8 cellular contexts compared by ENCODE assay signal in genomic region chr1:42924249-42925131, GRCh38. TPM values are rescaled to one million over a fixed set of nuclear protein-coding genes. Genes with fewer than 3 reads are reported as not detected.
DNase-seq lines count a peak whose midpoint lies in the region; ATAC-seq and TF ChIP-seq lines count a peak whose summit lies in the region.

No MANE protein-coding gene starts in this region.

- no peaks in the 10 kb centered on the region for H3K27me3 ChIP-seq in dorsolateral prefrontal cortex

- H3K4me3 ChIP-seq in dorsolateral prefrontal cortex (peak overlapping the region; percentile 59 to 95 (median 81)), lower leg skin (ENCODE audit: low read depth, poor library complexity, severe bottlenecking) (peak overlapping the region; percentile 20)

- ATAC-seq in GM19324 (IDR thresholded peaks at IDR 0.05; ENCODE audit: low FRiP score, unreplicated experiment) (peak; percentile 93), HG03469 (IDR thresholded peaks at IDR 0.05; ENCODE audit: unreplicated experiment) (peak; percentile 80)

- H3K27ac ChIP-seq in C4-2B, result peak overlapping the region; percentile 83
- H3K27ac ChIP-seq in dorsolateral prefrontal cortex, result peak overlapping the region; percentile 72 to 99 (median 97)

- WGBS in lower leg skin, 2 donors, result 1 to 2% methylated on average over 26 to 31 of the region's 69 CpGs

- peak; percentile 4; the same call in 1 of the 2 replicates for TF ChIP-seq CTCF in C4-2B (conservative IDR thresholded peaks at IDR 0.05)
- TF ChIP-seq CTCF in dorsolateral prefrontal cortex (IDR thresholded peaks at IDR 0.05 in 54 of 56, conservative IDR thresholded peaks at IDR 0.05 in 2 of 56; ENCODE audit: low read depth in 1 of 56, partially characterized antibody in 56 of 56), result peak in 44 of 56 donors; percentile 6 to 63 (median 38)
- no peak for TF ChIP-seq CTCF in lower leg skin (IDR thresholded peaks at IDR 0.05)

- peak; percentile 92 for DNase-seq in NCI-H69 (lab: John Stamatoyannopoulos, UW)
- peak; percentile 95 to 96 for DNase-seq in activated CD4-positive, alpha-beta T cell treated with anti-CD3 and anti-CD28 coated beads, Interleukin-2, amount 50 U/mL, for 48 hours
- DNase-seq in dorsolateral prefrontal cortex, result peak; percentile 94 to 99 (median 97)
- peak; percentile 91 to 99 for DNase-seq in lower leg skin (ENCODE audit: low spot score in 2 of 2)
- DNase-seq in stimulated activated CD4-positive, alpha-beta T cell treated with anti-CD3 and anti-CD28 coated beads, TNF-alpha, amount 100 ng/mL, for 1 hour (ENCODE audit: low read depth in 3 of 3, low spot score in 1 of 3), result peak; percentile 72 to 88 (median 76)

- intact Hi-C loops in dorsolateral prefrontal cortex (cut with DNase I), result loop anchor here (2.0 to 5.0 kb wide), 5 partner anchors 34 to 158 kb away; partner anchors contain the start of genes C1orf50 (in 2 of the 2), P3H1 (in 2 of the 2), SLC2A1 (in 2 of the 2) and ZNF691 (in 1 of the 2)
- intact Hi-C loops in lower leg skin (cut with DNase I; ENCODE audit: low total_unique reads), result no loop called here

- no peak for TF ChIP-seq POLR2A in lower leg skin (IDR thresholded peaks at IDR 0.05)

RNA-seq across cellular contexts. Expression of gene SLC2A1, which starts 34.2 kb away (rescaled TPM):
- total RNA-seq in dorsolateral prefrontal cortex (100 to 1,000 TPM in 67 of 120 experiments, 10 to 100 TPM in 53; 36.8 to 290 (median 105) TPM), lower leg skin (1,000 to 10,000 TPM in 2 of 4 donors, 100 to 1,000 TPM in 2; 488 to 2,308 (median 910) TPM)

Comparison
In these comparisons a context has a peak if more than half of its experiments do, and no peak if none do; other contexts are left out.
1. Peak in every context shown above with its lines: DNase-seq, ATAC-seq, H3K4me3 ChIP-seq and H3K27ac ChIP-seq.
2. CTCF ChIP-seq: peak in C4-2B (single experiment) and dorsolateral prefrontal cortex (44 of 56); none in lower leg skin (0 of 3).